In the genomic region with DNA sequence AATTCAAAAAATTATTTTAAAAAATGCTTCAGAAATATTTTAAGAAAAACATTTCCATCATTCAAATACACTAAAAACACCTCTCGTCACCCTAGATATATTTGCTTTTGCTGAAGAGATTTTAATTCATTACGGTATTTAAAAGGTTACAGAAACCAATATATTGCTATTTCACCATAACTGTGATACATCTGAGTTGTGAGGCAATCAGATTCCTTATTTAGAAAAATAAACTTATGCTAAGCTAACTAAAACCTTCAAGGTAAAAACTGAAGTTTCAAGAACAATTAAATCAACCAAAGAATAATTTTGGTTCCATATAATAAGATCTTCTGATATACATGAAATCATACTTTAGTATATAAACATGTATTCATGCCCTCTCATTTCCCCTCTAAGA, we compare ENCODE assay signal across 18 cellular contexts. TPM values are rescaled to one million over a fixed set of nuclear protein-coding genes. Genes with fewer than 3 reads are reported as not detected.
A peak's percentile ranks its signal among the peaks of the same experiment; 100 is the strongest.
DNase-seq lines count a peak whose midpoint lies in the region; ATAC-seq and TF ChIP-seq lines count a peak whose summit lies in the region.
"Had no signal": no experiment of that assay in that cellular context is flagged by ENCODE, and none has a peak within 500 bp of the region (broad histone marks: within the 10 kb centered on the region; RNA-seq: fewer than 3 reads in every experiment).

No MANE protein-coding gene starts in this region.

- in situ Hi-C loops in IMR-90 (cut with MboI; ENCODE audit: low sequenced_read_pairs) = no loop called here

- no peak overlapping the region for H4K5ac ChIP-seq in IMR-90 (ENCODE audit: low read depth, low read length)

- H2AK9ac ChIP-seq in IMR-90 (replicated peaks; ENCODE audit: low read depth, low read length, poor library complexity) = no peak overlapping the region

- no peak overlapping the region for H2BK15ac ChIP-seq in IMR-90 (ENCODE audit: low read depth, low read length)

- no peak overlapping the region for H2BK5ac ChIP-seq in IMR-90 (ENCODE audit: low read depth, low read length, poor library complexity, severe bottlenecking)

- H3K18ac ChIP-seq in IMR-90 (ENCODE audit: low read depth, low read length) = no peak overlapping the region

- H3K56ac ChIP-seq in IMR-90 (ENCODE audit: extremely low read depth, insufficient read depth, low read length) = no peak overlapping the region

- H3K23ac ChIP-seq in IMR-90 (ENCODE audit: low read depth, low read length) = no peak overlapping the region

- TF ChIP-seq RAD21 in IMR-90 (IDR thresholded peaks at IDR 0.05; ENCODE audit: low read length) = no peak

- H2BK120ac ChIP-seq in IMR-90 (ENCODE audit: low read depth, low read length) = no peak overlapping the region

- H3K27ac ChIP-seq in IMR-90 (ENCODE audit: insufficient read depth, low read length) (no peak overlapping the region), neutrophil (peak overlapping the region; percentile 12)
- H3K27ac ChIP-seq: BLaER1 treated with 17β-estradiol and CSF1 and Interleukin-3, amounts not matched to agents 10 nM and 100 nM had no signal

- H3K4me1 ChIP-seq in IMR-90 (ENCODE audit: control insufficient read depth, insufficient read depth, low read length) = no peaks in the 10 kb centered on the region; the same call in 1 of the 2 replicates
- peaks cover 18% of the 10 kb centered on the region for H3K4me1 ChIP-seq in adipocyte (ENCODE audit: control insufficient read depth, insufficient read depth, low read length)
- peaks cover 44 to 61% of the 10 kb centered on the region in 2 experiments for H3K4me1 ChIP-seq in neutrophil (ENCODE audit: control insufficient read depth in 1 of 2, insufficient read depth in 1 of 2, low read depth in 1 of 2, low read length in 1 of 2)

- TF ChIP-seq CTCF in IMR-90 (conservative IDR thresholded peaks at IDR 0.05; ENCODE audit: low read depth, low read length) = no peak
- TF ChIP-seq CTCF in neutrophil (IDR thresholded peaks at IDR 0.05) = no peak

- no peak overlapping the region for H2AFZ ChIP-seq in IMR-90 (replicated peaks; ENCODE audit: low read length, poor library complexity)
- H2AFZ ChIP-seq: GM23338 had no signal

- H3K4me2 ChIP-seq in IMR-90 (ENCODE audit: low read depth, low read length) = no peak overlapping the region
- H3K4me2 ChIP-seq: GM23338 had no signal

- no peak overlapping the region for H3K4me3 ChIP-seq in IMR-90 (ENCODE audit: insufficient read depth, low read depth, low read length)
- H3K4me3 ChIP-seq in adipocyte (ENCODE audit: low read length) = no peak overlapping the region
- no peak overlapping the region for H3K4me3 ChIP-seq in neutrophil (ENCODE audit: low read depth in 1 of 2, low read length in 1 of 2)
- H3K4me3 ChIP-seq: BLaER1 treated with 17β-estradiol and CSF1 and Interleukin-3, amounts not matched to agents 10 nM and 100 nM; GM12878; GM23338 had no signal

- CTCF ChIA-PET in IMR-90 (lab: Yijun Ruan, JAX) = interaction anchor here (1.6 kb wide), 1 partner anchor 201 kb away, joined by 3 read pairs; no protein-coding TSS in a partner anchor

- BruUV-seq in IMR-90 (replicated peaks; lab: Mats Ljungman, UMichigan) = no TSS peak

- no peak overlapping the region for H2AK5ac ChIP-seq in IMR-90 (ENCODE audit: low read depth, low read length)

- no peak overlapping the region for H4K91ac ChIP-seq in IMR-90 (ENCODE audit: insufficient read depth, low read depth, low read length)

- H3K36me3 ChIP-seq in IMR-90 (ENCODE audit: control insufficient read depth, insufficient read depth, low read length) = 0 out of 2 replicates have a peak, but pooled peaks cover 1% of the 10 kb centered on the region
- H3K36me3 ChIP-seq in adipocyte (ENCODE audit: control insufficient read depth, insufficient read depth, low read length, severe bottlenecking) = no peaks in the 10 kb centered on the region
- peaks cover 23% of the 10 kb centered on the region for H3K36me3 ChIP-seq in neutrophil

- peaks cover 14% of the 10 kb centered on the region for H3K36me3 Mint-ChIP-seq in activated naive CD8-positive, alpha-beta T cell
- H3K36me3 Mint-ChIP-seq in activated naive CD8-positive, alpha-beta T cell treated with anti-CD3 and anti-CD28 coated beads for 36 hours = peaks cover 36% of the 10 kb centered on the region

- no peak overlapping the region for H3K4ac ChIP-seq in IMR-90 (ENCODE audit: low read depth, low read length)

- H3K14ac ChIP-seq in IMR-90 (replicated peaks; ENCODE audit: low read depth, low read length) = no peak overlapping the region

- H3K9me3 Mint-ChIP-seq in activated naive CD8-positive, alpha-beta T cell (ENCODE audit: low read depth) = no peaks in the 10 kb centered on the region
- H3K9me3 Mint-ChIP-seq in activated naive CD8-positive, alpha-beta T cell treated with anti-CD3 and anti-CD28 coated beads for 36 hours = peaks cover 2% of the 10 kb centered on the region
- H3K9me3 Mint-ChIP-seq: CD8-positive, alpha-beta memory T cell; GM23338 had no signal

- no peak overlapping the region for H3K4me3 Mint-ChIP-seq in activated naive CD8-positive, alpha-beta T cell
- H3K4me3 Mint-ChIP-seq in activated naive CD8-positive, alpha-beta T cell treated with anti-CD3 and anti-CD28 coated beads for 36 hours = no peak overlapping the region
- H3K4me3 Mint-ChIP-seq: B cell; CD8-positive, alpha-beta memory T cell; GM23338 had no signal

- H4K20me1 ChIP-seq in IMR-90 (ENCODE audit: insufficient read depth, low read length) = no peaks in the 10 kb centered on the region

- dilution Hi-C loops in IMR-90 (cut with HindIII; ENCODE audit: low sequenced_read_pairs, unreplicated experiment) = no loop called here

- H3K27ac Mint-ChIP-seq in activated naive CD8-positive, alpha-beta T cell = peak overlapping the region; percentile 78
- H3K27ac Mint-ChIP-seq in activated naive CD8-positive, alpha-beta T cell treated with anti-CD3 and anti-CD28 coated beads for 36 hours = no peak overlapping the region
- H3K27ac Mint-ChIP-seq: B cell; CD8-positive, alpha-beta memory T cell had no signal

- POLR2A ChIA-PET in IMR-90 (lab: Charles Lee; ENCODE audit: unreplicated experiment) = no interaction called here

- no peaks in the 10 kb centered on the region for H3K27me3 Mint-ChIP-seq in activated naive CD8-positive, alpha-beta T cell
- H3K27me3 Mint-ChIP-seq in activated naive CD8-positive, alpha-beta T cell treated with anti-CD3 and anti-CD28 coated beads for 36 hours = no peaks in the 10 kb centered on the region
- H3K27me3 Mint-ChIP-seq: B cell had no signal

- H2BK20ac ChIP-seq in IMR-90 (ENCODE audit: low read depth, low read length) = no peak overlapping the region

- TF ChIP-seq POLR2A in IMR-90 (IDR thresholded peaks at IDR 0.05; ENCODE audit: low read depth, low read length) = no peak

- ATAC-seq in IMR-90 (ENCODE audit: low read depth) (no peak), HG03280 (IDR thresholded peaks at IDR 0.05; ENCODE audit: unreplicated experiment) (no peak)
- ATAC-seq: GM12878, GM23338, HepG2 had no signal

- no CpG with 5 or more reads among the region's 2 CpGs for WGBS in IMR-90 (ENCODE audit: extremely low coverage in 2 of 2, insufficient read length in 1 of 2), 2 experiments

- no peaks in the 10 kb centered on the region for H3K9me1 ChIP-seq in IMR-90 (ENCODE audit: insufficient read depth, low read length)

- H3K27me3 ChIP-seq in IMR-90 (ENCODE audit: control insufficient read depth, insufficient read depth, low read length) = no peaks in the 10 kb centered on the region
- H3K27me3 ChIP-seq in adipocyte (replicated peaks; ENCODE audit: control insufficient read depth, insufficient read depth, low read length) = no peaks in the 10 kb centered on the region
- no peaks in the 10 kb centered on the region for H3K27me3 ChIP-seq in neutrophil
- H3K27me3 ChIP-seq: BLaER1 treated with 17β-estradiol and CSF1 and Interleukin-3, amounts not matched to agents 10 nM and 100 nM had no signal

- peaks cover 89% of the 10 kb centered on the region for H3K4me1 Mint-ChIP-seq in activated naive CD8-positive, alpha-beta T cell (ENCODE audit: low read depth)
- peaks cover 70% of the 10 kb centered on the region for H3K4me1 Mint-ChIP-seq in activated naive CD8-positive, alpha-beta T cell treated with anti-CD3 and anti-CD28 coated beads for 36 hours

- H3K9ac ChIP-seq in IMR-90 (ENCODE audit: low read depth, low read length) = no peak overlapping the region
- no peak overlapping the region for H3K9ac ChIP-seq in adipocyte (ENCODE audit: low read length)
- H3K9ac ChIP-seq: BLaER1 treated with 17β-estradiol and CSF1 and Interleukin-3, amounts not matched to agents 10 nM and 100 nM had no signal

- H3K9me3 ChIP-seq in IMR-90 (ENCODE audit: control insufficient read depth, insufficient read depth, low read length) (no peaks in the 10 kb centered on the region), adipocyte (ENCODE audit: control insufficient read depth, low read length) (no peaks in the 10 kb centered on the region), neutrophil (no peaks in the 10 kb centered on the region)
- H3K9me3 ChIP-seq: BLaER1 treated with 17β-estradiol and CSF1 and Interleukin-3, amounts not matched to agents 10 nM and 100 nM had no signal

- no peak overlapping the region for H4K8ac ChIP-seq in IMR-90 (ENCODE audit: low read depth in 2 of 2, low read length in 2 of 2)

- DNase-seq in activated naive CD8-positive, alpha-beta T cell treated with anti-CD3 and anti-CD28 coated beads for 36 hours = no peak
- DNase-seq in IMR-90 = peak; percentile 12
- peak; percentile 50 for DNase-seq in adipocyte (ENCODE audit: low read depth)
- no peak for DNase-seq in amniotic stem cell (lab: John Stamatoyannopoulos, UW)
- DNase-seq in COLO668 (lab: John Stamatoyannopoulos, UW; ENCODE audit: unreplicated experiment) = no peak
- DNase-seq: CD8-positive, alpha-beta memory T cell; DMS79 treated with DMSO at 0.1 percent for 48 hours; EL; HCEC 1CT; KG1 had no signal

- intact Hi-C loops in IMR-90 (cut with micrococcal nuclease) = no loop called here

- no peaks in the 10 kb centered on the region; a peak in 2 of 4 replicates for H3K79me1 ChIP-seq in IMR-90 (ENCODE audit: low read depth in 1 of 2, low read length in 2 of 2)

TF ChIP-seq in IMR-90, 13 proteins besides CTCF, POLR2A, EP300 and RAD21:
- no peak for TF ChIP-seq MXI1 (IDR thresholded peaks at IDR 0.05; ENCODE audit: borderline replicate concordance, low read depth, low read length)
- TF ChIP-seq RFX5 (IDR thresholded peaks at IDR 0.05; ENCODE audit: low read depth, low read length) = no peak
- TF ChIP-seq CHD1 (IDR thresholded peaks at IDR 0.05; ENCODE audit: low read depth, low read length) = no peak
- no peak for TF ChIP-seq SMC3 (IDR thresholded peaks at IDR 0.05; ENCODE audit: low read depth, low read length)
- peak; percentile 80 for TF ChIP-seq CEBPB (IDR thresholded peaks at IDR 0.05; ENCODE audit: low read depth, low read length)
- no peak for TF ChIP-seq MAFK (IDR thresholded peaks at IDR 0.05; ENCODE audit: low read depth, low read length)
- no peak for TF ChIP-seq MAZ (IDR thresholded peaks at IDR 0.05; ENCODE audit: borderline replicate concordance, low read depth, low read length)

RNA-seq across cellular contexts. Expression of a gene that starts 32.8 kb away (rescaled TPM):
- 10 to 100 TPM; 35.8 to 39.1 TPM for total RNA-seq in activated naive CD8-positive, alpha-beta T cell treated with anti-CD3 and anti-CD28 coated beads for 36 hours
- 2.5 and 4.2 TPM in 2 replicates for total RNA-seq in IMR-90 (2012; rRNA removed)
- 2.2 and 2.3 TPM in 2 replicates for polyA plus RNA-seq in IMR-90 (2012; rRNA removed)
- polyA plus RNA-seq in IMR-90 (2012; cell fraction: cytosol; rRNA removed) = 2.4 and 2.6 TPM in 2 replicates
- polyA plus RNA-seq in IMR-90 (2012; cell fraction: nucleus; rRNA removed; ENCODE audit: low replicate concordance) = 3.9 and 4.9 TPM in 2 replicates

Comparison
In these comparisons a context has a peak if more than half of its experiments do, and no peak if none do; other contexts are left out.
1. DNase-seq: peak in IMR-90 (single experiment) and adipocyte (single experiment); none in activated naive CD8-positive, alpha-beta T cell treated with anti-CD3 and anti-CD28 coated beads for 36 hours (single experiment), amniotic stem cell (single experiment) and COLO668 (single experiment).